1 cellular context compared by ENCODE assay signal in the genomic region with DNA sequence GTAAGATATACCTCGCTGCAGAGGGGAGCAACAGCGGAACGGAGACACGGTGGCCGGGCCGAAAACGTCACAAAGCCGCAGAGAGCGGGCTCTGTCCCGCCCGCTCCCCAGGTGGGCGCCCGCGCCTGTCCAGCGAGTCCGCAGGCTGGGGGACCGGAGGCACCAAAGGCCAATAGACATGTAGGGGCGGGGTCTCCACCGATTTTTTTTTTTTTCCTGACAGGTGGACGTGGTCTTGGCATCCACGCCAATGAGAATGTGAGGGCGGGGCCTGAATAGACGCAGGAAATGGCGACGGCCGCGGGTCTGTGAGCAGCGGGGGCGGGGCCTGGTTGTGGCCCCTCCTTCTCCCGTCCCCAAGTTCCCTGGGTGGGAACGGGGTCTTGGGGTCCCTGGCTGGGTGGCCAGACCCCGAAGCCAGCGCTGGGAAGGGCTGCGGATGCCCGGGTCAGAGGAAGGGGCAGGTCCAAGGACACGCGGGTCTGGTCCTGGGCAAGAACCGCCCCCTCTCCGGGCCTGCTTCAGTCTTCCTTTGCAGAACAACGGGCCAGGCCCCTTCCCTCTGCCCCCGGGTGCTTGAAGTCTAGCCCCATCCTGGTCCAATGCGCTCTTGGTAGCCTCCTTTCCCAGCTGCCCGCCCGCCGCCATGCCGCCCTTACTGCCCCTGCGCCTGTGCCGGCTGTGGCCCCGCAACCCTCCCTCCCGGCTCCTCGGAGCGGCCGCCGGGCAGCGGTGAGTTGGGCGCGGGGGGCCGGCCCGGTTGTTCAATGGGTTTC.
A peak's percentile ranks its signal among the peaks of the same experiment; 100 is the strongest.
TF ChIP-seq lines count a peak whose summit lies in the region.

A gene with protein sequence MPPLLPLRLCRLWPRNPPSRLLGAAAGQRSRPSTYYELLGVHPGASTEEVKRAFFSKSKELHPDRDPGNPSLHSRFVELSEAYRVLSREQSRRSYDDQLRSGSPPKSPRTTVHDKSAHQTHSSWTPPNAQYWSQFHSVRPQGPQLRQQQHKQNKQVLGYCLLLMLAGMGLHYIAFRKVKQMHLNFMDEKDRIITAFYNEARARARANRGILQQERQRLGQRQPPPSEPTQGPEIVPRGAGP (plus strand): TSS at position 340 of the 776 bp plus-strand sequence. CDS start 307 bp downstream, at position 647.

TF ChIP-seq in HepG2, 621 proteins besides CTCF, POLR2A, EP300 and RAD21 (continued from another document and continues in another):
- 0 out of 2 replicates have a peak, but pooled peaks have one; percentile 15 for TF ChIP-seq ZHX2 (IDR thresholded peaks at IDR 0.05; ENCODE audit: low read depth)
- no peak for TF ChIP-seq ZHX2 (CRISPR knock-in tag; IDR thresholded peaks at IDR 0.05; ENCODE audit: borderline replicate concordance)
- TF ChIP-seq THRA (CRISPR knock-in tag; IDR thresholded peaks at IDR 0.05; ENCODE audit: borderline replicate concordance) = 0 out of 2 replicates have a peak, but pooled peaks have one; percentile 17
- TF ChIP-seq ZNF746 (CRISPR knock-in tag; IDR thresholded peaks at IDR 0.05) = 0 out of 2 replicates have a peak, but pooled peaks have one; percentile 24
- TF ChIP-seq, protein P1, sequence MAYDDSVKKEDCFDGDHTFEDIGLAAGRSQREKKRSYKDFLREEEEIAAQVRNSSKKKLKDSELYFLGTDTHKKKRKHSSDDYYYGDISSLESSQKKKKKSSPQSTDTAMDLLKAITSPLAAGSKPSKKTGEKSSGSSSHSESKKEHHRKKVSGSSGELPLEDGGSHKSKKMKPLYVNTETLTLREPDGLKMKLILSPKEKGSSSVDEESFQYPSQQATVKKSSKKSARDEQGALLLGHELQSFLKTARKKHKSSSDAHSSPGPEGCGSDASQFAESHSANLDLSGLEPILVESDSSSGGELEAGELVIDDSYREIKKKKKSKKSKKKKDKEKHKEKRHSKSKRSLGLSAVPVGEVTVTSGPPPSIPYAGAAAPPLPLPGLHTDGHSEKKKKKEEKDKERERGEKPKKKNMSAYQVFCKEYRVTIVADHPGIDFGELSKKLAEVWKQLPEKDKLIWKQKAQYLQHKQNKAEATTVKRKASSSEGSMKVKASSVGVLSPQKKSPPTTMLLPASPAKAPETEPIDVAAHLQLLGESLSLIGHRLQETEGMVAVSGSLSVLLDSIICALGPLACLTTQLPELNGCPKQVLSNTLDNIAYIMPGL (CRISPR knock-in tag; IDR thresholded peaks at IDR 0.05; ENCODE audit: borderline replicate concordance in 1 of 2, low read depth in 1 of 2) = peak in 1 of 2 experiments; percentile 55; a peak in 2 of 4 replicates
- peak; percentile 47; the same call in 1 of the 2 replicates for TF ChIP-seq HIC2 (CRISPR knock-in tag; IDR thresholded peaks at IDR 0.05; ENCODE audit: low read depth)
- TF ChIP-seq SMARCC2 (IDR thresholded peaks at IDR 0.05) = no peak
- peak; percentile 21; the same call in 1 of the 2 replicates for TF ChIP-seq YEATS2 (CRISPR knock-in tag; IDR thresholded peaks at IDR 0.05; ENCODE audit: borderline replicate concordance)
- no peak for TF ChIP-seq ZNF557 (CRISPR knock-in tag; IDR thresholded peaks at IDR 0.05)
- TF ChIP-seq CENPT (CRISPR knock-in tag; IDR thresholded peaks at IDR 0.05; ENCODE audit: low read depth) = no peak
- TF ChIP-seq DNMT3B (CRISPR knock-in tag; conservative IDR thresholded peaks at IDR 0.05) = no peak
- TF ChIP-seq MTF2 (CRISPR knock-in tag; IDR thresholded peaks at IDR 0.05; ENCODE audit: borderline replicate concordance) = peak; percentile 59; the same call in 1 of the 2 replicates
- TF ChIP-seq, protein P2, sequence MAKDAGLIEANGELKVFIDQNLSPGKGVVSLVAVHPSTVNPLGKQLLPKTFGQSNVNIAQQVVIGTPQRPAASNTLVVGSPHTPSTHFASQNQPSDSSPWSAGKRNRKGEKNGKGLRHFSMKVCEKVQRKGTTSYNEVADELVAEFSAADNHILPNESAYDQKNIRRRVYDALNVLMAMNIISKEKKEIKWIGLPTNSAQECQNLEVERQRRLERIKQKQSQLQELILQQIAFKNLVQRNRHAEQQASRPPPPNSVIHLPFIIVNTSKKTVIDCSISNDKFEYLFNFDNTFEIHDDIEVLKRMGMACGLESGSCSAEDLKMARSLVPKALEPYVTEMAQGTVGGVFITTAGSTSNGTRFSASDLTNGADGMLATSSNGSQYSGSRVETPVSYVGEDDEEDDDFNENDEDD (CRISPR knock-in tag; IDR thresholded peaks at IDR 0.05; ENCODE audit: borderline replicate concordance) = peak; percentile 25; the same call in 1 of the 2 replicates
- TF ChIP-seq ZSCAN25 (CRISPR knock-in tag; IDR thresholded peaks at IDR 0.05) = peak; percentile 33; the same call in 1 of the 2 replicates
- TF ChIP-seq, protein P3, sequence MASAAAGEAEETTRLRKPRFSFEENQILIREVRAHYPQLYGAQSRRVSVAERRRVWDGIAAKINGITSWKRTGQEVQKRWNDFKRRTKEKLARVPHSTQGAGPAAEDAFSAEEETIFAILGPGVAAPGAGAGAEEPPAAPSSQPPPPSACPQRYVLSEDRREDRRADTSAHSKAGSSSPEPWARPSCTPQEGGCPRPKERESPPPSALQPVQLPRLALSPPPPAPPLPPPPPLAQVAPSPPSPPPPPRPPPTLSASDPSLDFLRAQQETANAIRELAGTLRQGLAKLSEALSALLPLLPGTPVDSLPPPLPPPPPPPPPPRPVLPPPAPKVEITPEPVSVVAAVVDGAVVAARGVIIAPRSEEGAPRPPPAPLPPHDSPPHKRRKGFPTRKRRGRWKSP (CRISPR knock-in tag; IDR thresholded peaks at IDR 0.05) = peak; percentile 56; the same call in 1 of the 2 replicates
- no peak for TF ChIP-seq ZNF652 (CRISPR knock-in tag; IDR thresholded peaks at IDR 0.05; ENCODE audit: borderline replicate concordance, low read depth)
- peak; percentile 72 for TF ChIP-seq TARDBP (CRISPR knock-in tag; IDR thresholded peaks at IDR 0.05)
- no peak for TF ChIP-seq SOX13 (IDR thresholded peaks at IDR 0.05)
- peak in 1 of 2 experiments; percentile 13; a peak in 1 of 4 replicates for TF ChIP-seq SOX13 (CRISPR knock-in tag; conservative IDR thresholded peaks at IDR 0.05 in 1 of 2, IDR thresholded peaks at IDR 0.05 in 1 of 2)
- TF ChIP-seq RXRB (CRISPR knock-in tag; IDR thresholded peaks at IDR 0.05; ENCODE audit: borderline replicate concordance) = 0 out of 2 replicates have a peak, but pooled peaks have one; percentile 18
- TF ChIP-seq TCF12 (IDR thresholded peaks at IDR 0.05) = no peak
- peak; percentile 10; the same call in 1 of the 2 replicates for TF ChIP-seq TCF12 (CRISPR knock-in tag; IDR thresholded peaks at IDR 0.05)
- TF ChIP-seq HNF1B (CRISPR knock-in tag; IDR thresholded peaks at IDR 0.05) = peak; percentile 77; the same call in 1 of the 2 replicates
- TF ChIP-seq, protein P4, sequence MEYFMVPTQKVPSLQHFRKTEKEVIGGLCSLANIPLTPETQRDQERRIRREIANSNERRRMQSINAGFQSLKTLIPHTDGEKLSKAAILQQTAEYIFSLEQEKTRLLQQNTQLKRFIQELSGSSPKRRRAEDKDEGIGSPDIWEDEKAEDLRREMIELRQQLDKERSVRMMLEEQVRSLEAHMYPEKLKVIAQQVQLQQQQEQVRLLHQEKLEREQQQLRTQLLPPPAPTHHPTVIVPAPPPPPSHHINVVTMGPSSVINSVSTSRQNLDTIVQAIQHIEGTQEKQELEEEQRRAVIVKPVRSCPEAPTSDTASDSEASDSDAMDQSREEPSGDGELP (IDR thresholded peaks at IDR 0.05; ENCODE audit: borderline replicate concordance, low read depth) = peak; percentile 64; the same call in 1 of the 2 replicates
- TF ChIP-seq KAT7 (CRISPR knock-in tag; IDR thresholded peaks at IDR 0.05; ENCODE audit: borderline replicate concordance) = peak; percentile 63; the same call in 1 of the 2 replicates
- TF ChIP-seq IRF2 (CRISPR knock-in tag; IDR thresholded peaks at IDR 0.05) = no peak
- peak; percentile 28 for TF ChIP-seq ELF3 (CRISPR knock-in tag; IDR thresholded peaks at IDR 0.05)
- TF ChIP-seq IRX3 (CRISPR knock-in tag; IDR thresholded peaks at IDR 0.05; ENCODE audit: borderline replicate concordance, low read depth) = peak; percentile 80
- peak; percentile 59 for TF ChIP-seq ATF1 (CRISPR knock-in tag; IDR thresholded peaks at IDR 0.05)
- TF ChIP-seq CAMTA2 (CRISPR knock-in tag; IDR thresholded peaks at IDR 0.05; ENCODE audit: borderline replicate concordance) = 0 out of 2 replicates have a peak, but pooled peaks have one; percentile 60
- TF ChIP-seq ARID2 (CRISPR knock-in tag; IDR thresholded peaks at IDR 0.05; ENCODE audit: borderline replicate concordance) = peak; percentile 93
- TF ChIP-seq, protein P5, sequence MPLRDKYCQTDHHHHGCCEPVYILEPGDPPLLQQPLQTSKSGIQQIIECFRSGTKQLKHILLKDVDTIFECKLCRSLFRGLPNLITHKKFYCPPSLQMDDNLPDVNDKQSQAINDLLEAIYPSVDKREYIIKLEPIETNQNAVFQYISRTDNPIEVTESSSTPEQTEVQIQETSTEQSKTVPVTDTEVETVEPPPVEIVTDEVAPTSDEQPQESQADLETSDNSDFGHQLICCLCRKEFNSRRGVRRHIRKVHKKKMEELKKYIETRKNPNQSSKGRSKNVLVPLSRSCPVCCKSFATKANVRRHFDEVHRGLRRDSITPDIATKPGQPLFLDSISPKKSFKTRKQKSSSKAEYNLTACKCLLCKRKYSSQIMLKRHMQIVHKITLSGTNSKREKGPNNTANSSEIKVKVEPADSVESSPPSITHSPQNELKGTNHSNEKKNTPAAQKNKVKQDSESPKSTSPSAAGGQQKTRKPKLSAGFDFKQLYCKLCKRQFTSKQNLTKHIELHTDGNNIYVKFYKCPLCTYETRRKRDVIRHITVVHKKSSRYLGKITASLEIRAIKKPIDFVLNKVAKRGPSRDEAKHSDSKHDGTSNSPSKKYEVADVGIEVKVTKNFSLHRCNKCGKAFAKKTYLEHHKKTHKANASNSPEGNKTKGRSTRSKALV (CRISPR knock-in tag; IDR thresholded peaks at IDR 0.05) = peak; percentile 39; the same call in 1 of the 2 replicates
- TF ChIP-seq CHD2 (IDR thresholded peaks at IDR 0.05; ENCODE audit: low read depth, low read length) = no peak
- peak; percentile 87 for TF ChIP-seq YY1 (IDR thresholded peaks at IDR 0.05; ENCODE audit: insufficient read depth, insufficient replicate concordance, low read depth, low read length)
- peak; percentile 37; the same call in 1 of the 2 replicates for TF ChIP-seq ZNF878 (CRISPR knock-in tag; IDR thresholded peaks at IDR 0.05)
